In the genomic region with DNA sequence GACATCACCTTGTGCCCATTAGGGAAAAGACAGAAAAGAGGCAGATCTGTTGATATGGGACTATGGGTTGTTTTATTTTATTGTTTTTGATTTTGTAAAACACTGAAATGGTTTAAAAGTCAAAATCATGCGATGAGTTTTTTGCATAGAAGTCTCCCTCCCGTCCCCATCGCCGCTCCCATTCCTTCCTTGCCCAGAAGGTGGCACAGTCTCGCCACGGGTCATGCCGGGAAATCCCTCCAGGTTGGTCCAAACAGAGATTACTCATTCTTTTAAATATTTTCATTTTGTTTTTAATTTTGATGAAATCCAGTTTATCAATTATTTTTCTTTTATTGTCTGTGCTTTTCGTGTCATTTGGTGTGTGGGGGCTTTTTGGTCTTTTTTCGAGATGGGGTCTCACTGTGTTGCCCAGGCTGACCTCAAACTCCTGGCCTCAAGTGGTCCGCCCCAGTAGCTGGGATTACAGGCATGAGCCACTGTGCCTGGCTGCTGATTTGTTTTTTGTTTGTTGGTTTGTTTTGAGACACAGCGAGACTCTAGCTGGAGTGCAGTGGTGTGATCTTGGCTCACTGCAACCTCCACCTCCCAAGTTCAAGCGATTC, we compare ENCODE assay signal across 9 cellular contexts. TPM values are rescaled to one million over a fixed set of nuclear protein-coding genes. Genes with fewer than 3 reads are reported as not detected.
A peak's percentile ranks its signal among the peaks of the same experiment; 100 is the strongest.
DNase-seq lines count a peak whose midpoint lies in the region; ATAC-seq, FAIRE-seq and TF ChIP-seq lines count a peak whose summit lies in the region.
"Had no signal": no experiment of that assay in that cellular context is flagged by ENCODE, and none has a peak within 500 bp of the region (broad histone marks: within the 10 kb centered on the region; RNA-seq: fewer than 3 reads in every experiment).

No MANE protein-coding gene starts in this region.

- no peak overlapping the region for H3K4me2 ChIP-seq in neural progenitor cell

- H4K20me1 ChIP-seq in neural progenitor cell (ENCODE audit: low read depth) = peaks cover 5% of the 10 kb centered on the region

- H3K79me2 ChIP-seq in neural progenitor cell (ENCODE audit: low read depth) = no peaks in the 10 kb centered on the region

- DNase-seq in CD1c-positive myeloid dendritic cell (ENCODE audit: extremely low spot score) (peak; percentile 63), GM19239 (ENCODE audit: insufficient read length, low spot score) (peak; percentile 51), RWPE2 (ENCODE audit: low spot score) (no peak), epidermal melanocyte (ENCODE audit: insufficient read length, low spot score) (peak; percentile 73), neural progenitor cell (ENCODE audit: low spot score) (peak; percentile 49), C1 segment of cervical spinal cord (lab: John Stamatoyannopoulos, UW) (no peak)

- peak overlapping the region; percentile 34 for H3K27ac Mint-ChIP-seq in neural progenitor cell

- ATAC-seq in RWPE2 (ENCODE audit: low read depth) = peak; percentile 58; the same call in 1 of the 3 replicates
- no peak for ATAC-seq in GM19463 (IDR thresholded peaks at IDR 0.05; ENCODE audit: unreplicated experiment)
- ATAC-seq in GM21786 (IDR thresholded peaks at IDR 0.05; ENCODE audit: unreplicated experiment) = no peak

- no peak overlapping the region for H3K9ac ChIP-seq in neural progenitor cell

- H3K9me3 Mint-ChIP-seq in neural progenitor cell = no peaks in the 10 kb centered on the region

- H3K36me3 Mint-ChIP-seq in neural progenitor cell = no peaks in the 10 kb centered on the region

- H3K36me3 ChIP-seq in RWPE2 (ENCODE audit: low read depth) = no peaks in the 10 kb centered on the region
- no peaks in the 10 kb centered on the region for H3K36me3 ChIP-seq in neural progenitor cell

- peaks cover 28% of the 10 kb centered on the region for H3K4me1 Mint-ChIP-seq in neural progenitor cell

- H3K4me1 ChIP-seq in RWPE2 (ENCODE audit: insufficient read depth, poor library complexity, severe bottlenecking) (no peaks in the 10 kb centered on the region), neural progenitor cell (peaks cover 10% of the 10 kb centered on the region)

- peaks cover 4% of the 10 kb centered on the region for H3K27me3 Mint-ChIP-seq in neural progenitor cell (ENCODE audit: insufficient read depth, low read depth)

- H3K4me3 ChIP-seq in RWPE2 (ENCODE audit: severe bottlenecking) (no peak overlapping the region), neural progenitor cell (no peak overlapping the region)
- H3K4me3 ChIP-seq: SK-N-MC had no signal

- peaks cover 20% of the 10 kb centered on the region for H3F3A ChIP-seq in neural progenitor cell (ENCODE audit: low read depth)

- no peaks in the 10 kb centered on the region for H3K27me3 ChIP-seq in RWPE2 (ENCODE audit: insufficient read depth, poor library complexity, severe bottlenecking)
- no peaks in the 10 kb centered on the region for H3K27me3 ChIP-seq in neural progenitor cell

- H3K9me3 ChIP-seq in RWPE2 (ENCODE audit: severe bottlenecking) (no peaks in the 10 kb centered on the region), neural progenitor cell (ENCODE audit: low read depth) (no peaks in the 10 kb centered on the region)

- H3K27ac ChIP-seq in RWPE2 (ENCODE audit: poor library complexity, severe bottlenecking) (no peak overlapping the region), neural progenitor cell (no peak overlapping the region)
- H3K27ac ChIP-seq: SK-N-MC had no signal

- TF ChIP-seq CTCF in RWPE2 (IDR thresholded peaks at IDR 0.05; ENCODE audit: poor library complexity, severe bottlenecking) (peak; percentile 93), neural progenitor cell (IDR thresholded peaks at IDR 0.05) (peak; percentile 71)

- peak; percentile 35 for FAIRE-seq in GM19239 (lab: Jason Lieb, UNC)

- H3K4me3 Mint-ChIP-seq in neural progenitor cell = no peak overlapping the region

- H2AFZ ChIP-seq in neural progenitor cell (replicated peaks) = no peak overlapping the region

RNA-seq across cellular contexts. Expression of a gene that starts 9.2 kb away (rescaled TPM):
- 2.1 and 5.7 TPM in 2 replicates for total RNA-seq in neural progenitor cell (ENCODE audit: low replicate concordance)

RNA-seq across cellular contexts. Expression of a gene that starts 26.8 kb away (rescaled TPM):
- 440 and 768 TPM in 2 replicates for total RNA-seq in neural progenitor cell (ENCODE audit: low replicate concordance)

RNA-seq across cellular contexts. Expression of a gene that starts 36.3 kb away (rescaled TPM):
- 0.19 and 2.5 TPM in 2 replicates for total RNA-seq in neural progenitor cell (ENCODE audit: low replicate concordance)

RNA-seq across cellular contexts. Expression of a gene that starts 47.8 kb away (rescaled TPM):
- 0.03 TPM in 1 of 2 replicates, not detected in the other for total RNA-seq in neural progenitor cell (ENCODE audit: low replicate concordance)

Comparison
In these comparisons a context has a peak if more than half of its experiments do, and no peak if none do; other contexts are left out.
1. DNase-seq: peak in CD1c-positive myeloid dendritic cell (single experiment), GM19239 (single experiment), epidermal melanocyte (single experiment) and neural progenitor cell (single experiment); none in RWPE2 (single experiment) and C1 segment of cervical spinal cord (0 of 14).